ENCODE assay signal across 11 cellular contexts in genomic region chr2:71930073-71930681, GRCh38.
DNase-seq lines count a peak whose midpoint lies in the region; ATAC-seq and TF ChIP-seq lines count a peak whose summit lies in the region.
"Had no signal": no experiment of that assay in that cellular context is flagged by ENCODE, and none has a peak within 500 bp of the region (broad histone marks: within the 10 kb centered on the region; RNA-seq: fewer than 3 reads in every experiment).

No MANE protein-coding gene starts in this region.

- no peak overlapping the region for H3K23ac ChIP-seq in IMR-90 (ENCODE audit: low read depth, low read length)

- H3K9me1 ChIP-seq in IMR-90 (ENCODE audit: insufficient read depth, low read length): no peaks in the 10 kb centered on the region; the same call in 1 of the 2 replicates

- in situ Hi-C loops in IMR-90 (cut with MboI; ENCODE audit: low sequenced_read_pairs): no loop called here

- no TSS peak for BruUV-seq in IMR-90 (replicated peaks; lab: Mats Ljungman, UMichigan)

- no peak overlapping the region for H2AFZ ChIP-seq in IMR-90 (replicated peaks; ENCODE audit: low read length, poor library complexity)

- H4K5ac ChIP-seq in IMR-90 (ENCODE audit: low read depth, low read length): no peak overlapping the region

- ATAC-seq in IMR-90 (ENCODE audit: low read depth) (peak; percentile 46), GM21576 (IDR thresholded peaks at IDR 0.05; ENCODE audit: unreplicated experiment) (no peak), HG02885 (IDR thresholded peaks at IDR 0.05; ENCODE audit: poor library complexity, unreplicated experiment) (no peak)
- ATAC-seq: activated T-helper 17 cell treated with anti-CD3 and anti-CD28 coated beads, Interleukin-2, amount 50 U/mL, for 72 hours had no signal

- H2BK5ac ChIP-seq in IMR-90 (ENCODE audit: low read depth, low read length, poor library complexity, severe bottlenecking): no peak overlapping the region

- no peak for TF ChIP-seq POLR2A in IMR-90 (IDR thresholded peaks at IDR 0.05; ENCODE audit: low read depth, low read length)

- H3K4me2 ChIP-seq in IMR-90 (ENCODE audit: low read depth, low read length): no peak overlapping the region

- H3K79me1 ChIP-seq in IMR-90 (ENCODE audit: low read depth in 1 of 2, low read length in 2 of 2): no peaks in the 10 kb centered on the region

- dilution Hi-C loops in IMR-90 (cut with HindIII; ENCODE audit: low sequenced_read_pairs, unreplicated experiment): no loop called here

- POLR2A ChIA-PET in IMR-90 (lab: Charles Lee; ENCODE audit: unreplicated experiment): no interaction called here

- H3K27ac ChIP-seq in IMR-90 (ENCODE audit: insufficient read depth, low read length) (no peak overlapping the region), SJSA1 (no peak overlapping the region)
- H3K27ac ChIP-seq: esophagus squamous epithelium, ovary had no signal

- H3K56ac ChIP-seq in IMR-90 (ENCODE audit: extremely low read depth, insufficient read depth, low read length): no peak overlapping the region

- no peak overlapping the region for H4K8ac ChIP-seq in IMR-90 (ENCODE audit: low read depth in 2 of 2, low read length in 2 of 2)

- H4K91ac ChIP-seq in IMR-90 (ENCODE audit: insufficient read depth, low read depth, low read length): no peak overlapping the region

- TF ChIP-seq RAD21 in IMR-90 (IDR thresholded peaks at IDR 0.05; ENCODE audit: low read length): no peak

- no peak overlapping the region for H3K9ac ChIP-seq in IMR-90 (ENCODE audit: low read depth, low read length)

- H2BK15ac ChIP-seq in IMR-90 (ENCODE audit: low read depth, low read length): no peak overlapping the region

- H3K36me3 ChIP-seq in IMR-90 (ENCODE audit: control insufficient read depth, insufficient read depth, low read length) (no peaks in the 10 kb centered on the region), SJSA1 (no peaks in the 10 kb centered on the region)
- H3K36me3 ChIP-seq: esophagus squamous epithelium, ovary had no signal

- no peak for TF ChIP-seq CTCF in IMR-90 (conservative IDR thresholded peaks at IDR 0.05; ENCODE audit: low read depth, low read length)
- TF ChIP-seq CTCF in GM20000 (IDR thresholded peaks at IDR 0.05; ENCODE audit: extremely low read depth, missing control alignments): no peak

- DNase-seq in D341Med (ENCODE audit: low spot score) (peak; percentile 8), IMR-90 (no peak), SJSA1 (ENCODE audit: low read depth in 1 of 2, low spot score in 2 of 2) (peak; percentile 25 to 65), mesenteric fat pad (ENCODE audit: low spot score) (peak; percentile 83), GM20000 (ENCODE audit: low spot score) (no peak)
- DNase-seq: esophagus squamous epithelium, Karpas-422, ovary had no signal

- no peak overlapping the region for H3K18ac ChIP-seq in IMR-90 (ENCODE audit: low read depth, low read length)

- H2BK20ac ChIP-seq in IMR-90 (ENCODE audit: low read depth, low read length): no peak overlapping the region

- no peaks in the 10 kb centered on the region; the same call in 1 of the 2 replicates for H4K20me1 ChIP-seq in IMR-90 (ENCODE audit: insufficient read depth, low read length)

- WGBS in IMR-90 (ENCODE audit: extremely low coverage in 2 of 2, insufficient read length in 1 of 2), 2 experiments: no CpG with 5 or more reads among the region's 11 CpGs

- H3K27me3 ChIP-seq in IMR-90 (ENCODE audit: control insufficient read depth, insufficient read depth, low read length) (peaks cover 10% of the 10 kb centered on the region), SJSA1 (replicated peaks) (no peaks in the 10 kb centered on the region)
- H3K27me3 ChIP-seq: esophagus squamous epithelium, ovary had no signal

- CTCF ChIA-PET in IMR-90 (lab: Yijun Ruan, JAX): interaction anchor here (0.7 kb wide), 1 partner anchor 645 kb away, joined by 3 read pairs; no protein-coding TSS in a partner anchor

- H2AK5ac ChIP-seq in IMR-90 (ENCODE audit: low read depth, low read length): no peak overlapping the region

- H3K4ac ChIP-seq in IMR-90 (ENCODE audit: low read depth, low read length): no peak overlapping the region

- H3K14ac ChIP-seq in IMR-90 (replicated peaks; ENCODE audit: low read depth, low read length): no peak overlapping the region

- intact Hi-C loops in IMR-90 (cut with micrococcal nuclease): loop anchor here (10.0 kb wide), 1 partner anchor 315 kb away; no protein-coding TSS in a partner anchor

- no peaks in the 10 kb centered on the region for H3K4me1 ChIP-seq in IMR-90 (ENCODE audit: control insufficient read depth, insufficient read depth, low read length)
- H3K4me1 ChIP-seq in SJSA1 (replicated peaks): peaks cover 10% of the 10 kb centered on the region

- no peaks in the 10 kb centered on the region for H3K9me3 ChIP-seq in IMR-90 (ENCODE audit: control insufficient read depth, insufficient read depth, low read length)
- H3K9me3 ChIP-seq in SJSA1 (replicated peaks): no peaks in the 10 kb centered on the region
- H3K9me3 ChIP-seq: esophagus squamous epithelium, ovary had no signal

- H3K4me3 ChIP-seq in IMR-90 (ENCODE audit: insufficient read depth, low read depth, low read length): no peak overlapping the region
- H3K4me3 ChIP-seq in SJSA1: no peak overlapping the region
- H3K4me3 ChIP-seq: esophagus squamous epithelium, ovary had no signal

- H2BK120ac ChIP-seq in IMR-90 (ENCODE audit: low read depth, low read length): no peak overlapping the region

- no peak overlapping the region for H2AK9ac ChIP-seq in IMR-90 (replicated peaks; ENCODE audit: low read depth, low read length, poor library complexity)

TF ChIP-seq in IMR-90, 13 proteins besides CTCF, POLR2A, EP300 and RAD21:
- no peak for TF ChIP-seq USF2 (IDR thresholded peaks at IDR 0.05; ENCODE audit: low read depth, low read length)
- TF ChIP-seq ELK1 (IDR thresholded peaks at IDR 0.05; ENCODE audit: borderline replicate concordance, low read depth, low read length): no peak
- TF ChIP-seq MXI1 (IDR thresholded peaks at IDR 0.05; ENCODE audit: borderline replicate concordance, low read depth, low read length): no peak
- TF ChIP-seq RFX5 (IDR thresholded peaks at IDR 0.05; ENCODE audit: low read depth, low read length): no peak
- TF ChIP-seq CHD1 (IDR thresholded peaks at IDR 0.05; ENCODE audit: low read depth, low read length): no peak
- no peak for TF ChIP-seq MAFK (IDR thresholded peaks at IDR 0.05; ENCODE audit: low read depth, low read length)
- no peak for TF ChIP-seq BHLHE40 (IDR thresholded peaks at IDR 0.05; ENCODE audit: low read depth, low read length)
- TF ChIP-seq RCOR1 (IDR thresholded peaks at IDR 0.05; ENCODE audit: insufficient replicate concordance, low read length): no peak
- no peak for TF ChIP-seq NFE2L2 (IDR thresholded peaks at IDR 0.05; ENCODE audit: low read depth, low read length)
- no peak for TF ChIP-seq SMC3 (IDR thresholded peaks at IDR 0.05; ENCODE audit: low read depth, low read length)
- no peak for TF ChIP-seq CEBPB (IDR thresholded peaks at IDR 0.05; ENCODE audit: low read depth, low read length)
- no peak for TF ChIP-seq FOS (IDR thresholded peaks at IDR 0.05; ENCODE audit: low read depth, low read length)
- TF ChIP-seq MAZ (IDR thresholded peaks at IDR 0.05; ENCODE audit: borderline replicate concordance, low read depth, low read length): no peak

Comparison
In these comparisons a context has a peak if more than half of its experiments do, and no peak if none do; other contexts are left out.
1. DNase-seq: peak in D341Med (single experiment), SJSA1 (2 of 2) and mesenteric fat pad (single experiment); none in IMR-90 (single experiment) and GM20000 (single experiment).